In the genomic region with DNA sequence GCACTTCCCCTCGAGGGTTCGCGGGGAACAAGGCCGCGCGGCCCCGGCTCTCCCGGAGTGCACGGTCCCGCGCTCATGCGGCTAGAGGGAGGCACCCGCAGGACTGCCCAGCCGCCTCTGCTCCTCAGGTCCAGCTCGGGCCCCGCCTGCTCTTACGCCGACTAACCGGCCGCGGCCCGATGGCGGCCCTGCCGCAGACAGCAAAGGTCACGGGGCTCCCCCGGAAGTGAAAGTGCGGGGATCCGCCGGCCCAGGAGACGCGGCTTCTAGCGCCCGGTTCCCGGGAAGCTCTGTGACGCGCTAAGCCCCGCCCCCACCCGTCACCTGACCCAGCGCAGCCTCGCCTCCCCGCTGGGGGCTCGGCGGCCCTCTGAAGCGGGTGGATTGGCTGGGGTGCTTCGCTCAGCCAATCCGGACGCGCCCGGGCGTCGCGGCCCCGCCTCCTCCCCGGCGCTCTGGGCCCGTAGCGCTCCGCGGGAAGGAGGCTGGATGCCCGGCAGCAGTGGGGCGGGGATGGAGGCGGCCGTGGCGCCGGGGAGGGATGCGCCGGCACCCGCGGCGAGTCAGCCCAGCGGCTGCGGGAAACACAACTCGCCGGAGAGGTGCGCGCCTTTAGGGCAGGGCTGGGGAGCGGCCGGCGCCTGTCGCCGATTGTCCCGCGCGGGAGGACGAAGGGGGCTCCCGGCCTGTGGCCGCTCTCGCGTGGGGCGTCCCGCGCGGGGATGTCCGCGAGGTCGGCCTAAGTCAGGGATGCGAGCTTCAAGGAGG, we compare ENCODE assay signal across 8 cellular contexts. TPM values are rescaled to one million over a fixed set of nuclear protein-coding genes. Genes with fewer than 3 reads are reported as not detected.
A peak's percentile ranks its signal among the peaks of the same experiment; 100 is the strongest.
DNase-seq lines count a peak whose midpoint lies in the region; TF ChIP-seq lines count a peak whose summit lies in the region.

Gene SCLY, plus strand, starts transcription at position 460 of the 768 bp plus-strand sequence. Its CDS starts 54 bp downstream, at position 514.

- no peak for TF ChIP-seq RAD21 in SK-N-SH (IDR thresholded peaks at IDR 0.05; ENCODE audit: low read length)

- 0% methylated on average over 3 of the region's 97 CpGs for WGBS in SK-N-SH (ENCODE audit: low lambda C conversion rate)
- WGBS in testis, 2 donors: 1 to 3% methylated on average over 6 to 35 of the region's 97 CpGs

- CTCF ChIA-PET in SK-N-SH (lab: Yijun Ruan, JAX): interaction anchor here (1.1 to 1.6 kb wide), 3 partner anchors 11 to 202 kb away, joined by 3 to 10 read pairs (median 5); no protein-coding TSS in a partner anchor

- peaks cover 22% of the 10 kb centered on the region for H3K4me1 Mint-ChIP-seq in HFFc6 (ENCODE audit: low read depth)

- peaks cover 3% of the 10 kb centered on the region for H3K27me3 Mint-ChIP-seq in HFFc6 (ENCODE audit: insufficient read depth)

- H2AFZ ChIP-seq in SK-N-SH (ENCODE audit: low read depth): peak within 1 kb of the TSS; percentile 87

- peak within 1 kb of the TSS; percentile 96 for H3K9ac ChIP-seq in SK-N-SH

- peaks cover 5 to 13% of the 10 kb centered on the region in 2 experiments; a peak in 3 of 4 replicates for H3K4me1 ChIP-seq in SK-N-SH (ENCODE audit: control insufficient read depth in 1 of 2, insufficient read depth in 2 of 2, low read depth in 1 of 2, low read length in 1 of 2)
- peaks cover 13% of the 10 kb centered on the region for H3K4me1 ChIP-seq in testis

- peaks cover 18% of the 10 kb centered on the region; the same call in 1 of the 2 replicates for H3K79me2 ChIP-seq in SK-N-SH (ENCODE audit: insufficient read depth)

- POLR2A ChIA-PET in SK-N-SH (lab: Yijun Ruan, JAX): interaction anchor here (0.6 to 1.7 kb wide), 14 partner anchors 13 to 725 kb away, joined by 3 to 6 read pairs (median 3); partner anchors contain the start of gene KLHL30

- no peaks in the 10 kb centered on the region for H3F3A ChIP-seq in SK-N-SH (replicated peaks; ENCODE audit: insufficient read depth)

- no peaks in the 10 kb centered on the region for H3K9me3 ChIP-seq in SK-N-SH
- H3K9me3 ChIP-seq in testis: no peaks in the 10 kb centered on the region

- peaks cover 15% of the 10 kb centered on the region for H3K36me3 Mint-ChIP-seq in HFFc6 (ENCODE audit: low read depth)

- H3K9me3 Mint-ChIP-seq in HFFc6: no peaks in the 10 kb centered on the region

- H3K4me3 ChIP-seq in SK-N-SH (ENCODE audit: low read depth in 2 of 2, low read length in 1 of 2) (peak within 1 kb of the TSS; percentile 71 to 94), testis (peak within 1 kb of the TSS; percentile 91 to 98)

- TF ChIP-seq POLR2A in testis (IDR thresholded peaks at IDR 0.05): peak; percentile 54

- H3K36me3 ChIP-seq in SK-N-SH (replicated peaks in 1 of 2; ENCODE audit: control insufficient read depth in 1 of 2, insufficient read depth in 2 of 2, low read length in 1 of 2) (peaks cover 12 to 14% of the 10 kb centered on the region in 2 experiments), testis (ENCODE audit: low read depth, missing control alignments) (no peaks in the 10 kb centered on the region)

- peak within 1 kb of the TSS; percentile 97 for H3K4me2 ChIP-seq in SK-N-SH

- no peak; a peak in 1 of 4 replicates for TF ChIP-seq EP300 in SK-N-SH (IDR thresholded peaks at IDR 0.05; ENCODE audit: borderline replicate concordance in 1 of 2, low read depth in 1 of 2, low read length in 1 of 2)

- intact Hi-C loops in testis (cut with DNase I; ENCODE audit: low total_unique reads): no loop called here

- no peaks in the 10 kb centered on the region for H3K9me2 ChIP-seq in SK-N-SH

- H3K27me3 ChIP-seq in SK-N-SH (ENCODE audit: insufficient read depth) (no peaks in the 10 kb centered on the region), testis (no peaks in the 10 kb centered on the region)

- DNase-seq in GM04503 (ENCODE audit: low read depth): peak; percentile 88
- DNase-seq in HFFc6: peak; percentile 92
- peak; percentile 97 for DNase-seq in NCI-H1048 (lab: John Stamatoyannopoulos, UW)
- DNase-seq in SK-N-SH: peak; percentile 99
- DNase-seq in activated naive CD4-positive, alpha-beta T cell treated with anti-CD3 and anti-CD28 coated beads, Interleukin-2, amount 50 U/mL, for 16 hours: peak; percentile 95
- peak; percentile 99 for DNase-seq in globus pallidus (ENCODE audit: low spot score)
- DNase-seq in occipital lobe (lab: John Stamatoyannopoulos, UW): peak; percentile 97
- peak; percentile 97 for DNase-seq in testis

- H3K4me3 Mint-ChIP-seq in HFFc6: peak within 1 kb of the TSS; percentile 90

- no peaks in the 10 kb centered on the region for H4K20me1 ChIP-seq in SK-N-SH (ENCODE audit: insufficient read depth)

- no peak for TF ChIP-seq CTCF in HFFc6 (IDR thresholded peaks at IDR 0.05)
- TF ChIP-seq CTCF in SK-N-SH (IDR thresholded peaks at IDR 0.05): no peak
- peak in 1 of 3 experiments; percentile 25 for TF ChIP-seq CTCF in testis (IDR thresholded peaks at IDR 0.05)

- H3K27ac Mint-ChIP-seq in HFFc6: peak within 1 kb of the TSS; percentile 86

- H3K27ac ChIP-seq in SK-N-SH (ENCODE audit: low read depth in 2 of 2, low read length in 1 of 2): peak within 1 kb of the TSS; percentile 79 to 91
- H3K27ac ChIP-seq in testis: peak within 1 kb of the TSS; percentile 88 to 94

TF ChIP-seq in SK-N-SH, 30 proteins besides CTCF, POLR2A, EP300 and RAD21 (continues in another document):
- TF ChIP-seq RXRA (IDR thresholded peaks at IDR 0.05; ENCODE audit: borderline replicate concordance, low read depth): no peak
- peak; percentile 84 for TF ChIP-seq MXI1 (IDR thresholded peaks at IDR 0.05; ENCODE audit: low read depth, low read length)
- TF ChIP-seq RFX5 (IDR thresholded peaks at IDR 0.05; ENCODE audit: low read length): peak; percentile 72
- no peak for TF ChIP-seq JUND (IDR thresholded peaks at IDR 0.05)
- TF ChIP-seq EZH2phosphoT487 (IDR thresholded peaks at IDR 0.05; ENCODE audit: borderline replicate concordance, low read depth): no peak
- no peak for TF ChIP-seq RCOR1 (IDR thresholded peaks at IDR 0.05; ENCODE audit: low read length)
- TF ChIP-seq ZBTB33 (IDR thresholded peaks at IDR 0.05; ENCODE audit: borderline replicate concordance, low read depth): no peak
- TF ChIP-seq SMC3 (IDR thresholded peaks at IDR 0.05; ENCODE audit: low read depth, low read length): no peak
- TF ChIP-seq TAF1 (IDR thresholded peaks at IDR 0.05; ENCODE audit: borderline replicate concordance, low read depth, low read length): peak; percentile 21
- peak; percentile 60 for TF ChIP-seq ELF1 (IDR thresholded peaks at IDR 0.05)
- TF ChIP-seq FOXM1 (IDR thresholded peaks at IDR 0.05; ENCODE audit: low read depth): no peak
- TF ChIP-seq TCF12 (IDR thresholded peaks at IDR 0.05): no peak
- TF ChIP-seq USF2 (IDR thresholded peaks at IDR 0.05; ENCODE audit: borderline replicate concordance, low read depth, low read length): peak; percentile 76
- no peak for TF ChIP-seq TEAD4 (IDR thresholded peaks at IDR 0.05; ENCODE audit: borderline replicate concordance, insufficient read depth)
- no peak for TF ChIP-seq GATA2 (CRISPR knock-in tag; IDR thresholded peaks at IDR 0.05)
- TF ChIP-seq FOXJ3 (CRISPR knock-in tag; IDR thresholded peaks at IDR 0.05): no peak
- TF ChIP-seq MEF2A (IDR thresholded peaks at IDR 0.05; ENCODE audit: borderline replicate concordance, low read depth): no peak
- TF ChIP-seq, protein P1, sequence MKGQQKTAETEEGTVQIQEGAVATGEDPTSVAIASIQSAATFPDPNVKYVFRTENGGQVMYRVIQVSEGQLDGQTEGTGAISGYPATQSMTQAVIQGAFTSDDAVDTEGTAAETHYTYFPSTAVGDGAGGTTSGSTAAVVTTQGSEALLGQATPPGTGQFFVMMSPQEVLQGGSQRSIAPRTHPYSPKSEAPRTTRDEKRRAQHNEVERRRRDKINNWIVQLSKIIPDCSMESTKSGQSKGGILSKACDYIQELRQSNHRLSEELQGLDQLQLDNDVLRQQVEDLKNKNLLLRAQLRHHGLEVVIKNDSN (IDR thresholded peaks at IDR 0.05; ENCODE audit: borderline replicate concordance, low read depth): peak; percentile 93
- TF ChIP-seq SIN3A (IDR thresholded peaks at IDR 0.05; ENCODE audit: borderline replicate concordance, low read depth, low read length): no peak
- peak; percentile 83 for TF ChIP-seq YY1 (IDR thresholded peaks at IDR 0.05; ENCODE audit: low read depth)
- TF ChIP-seq GABPA (IDR thresholded peaks at IDR 0.05; ENCODE audit: low read depth): peak; percentile 89

RNA-seq across cellular contexts. Expression of gene SCLY, which starts in this region (rescaled TPM):
- total RNA-seq in HFFc6 (2021; fragmentation: NEBNext Ultra II Directional; extraction: Animal tissue kit (Norgen Biotek cat#: 25700)): 10 to 100 TPM; 11.3 to 16.4 (median 12.3) TPM
- 19.1 and 20.9 TPM in 2 replicates for polyA plus RNA-seq in SK-N-SH (2012; rRNA removed)
- 13.0 and 17.2 TPM in 2 replicates for polyA plus RNA-seq in SK-N-SH (2012; cell fraction: cytosol; rRNA removed)
- polyA plus RNA-seq in SK-N-SH (2012; cell fraction: nucleus; rRNA removed): 25.5 and 29.9 TPM in 2 replicates
- total RNA-seq in occipital lobe: 9.2 TPM
- 10 to 100 TPM; 19.6 to 40.2 TPM for total RNA-seq in testis
- polyA plus RNA-seq in testis (ENCODE audit: insufficient read depth, low read depth, low replicate concordance): 24.6 TPM

Comparison
In these comparisons a context has a peak if more than half of its experiments do, and no peak if none do; other contexts are left out.
1. Peak in every context shown above with its lines: DNase-seq, H3K4me3 ChIP-seq and H3K27ac ChIP-seq.